Comparison of ENCODE assay signal across 18 cellular contexts in the genomic region with DNA sequence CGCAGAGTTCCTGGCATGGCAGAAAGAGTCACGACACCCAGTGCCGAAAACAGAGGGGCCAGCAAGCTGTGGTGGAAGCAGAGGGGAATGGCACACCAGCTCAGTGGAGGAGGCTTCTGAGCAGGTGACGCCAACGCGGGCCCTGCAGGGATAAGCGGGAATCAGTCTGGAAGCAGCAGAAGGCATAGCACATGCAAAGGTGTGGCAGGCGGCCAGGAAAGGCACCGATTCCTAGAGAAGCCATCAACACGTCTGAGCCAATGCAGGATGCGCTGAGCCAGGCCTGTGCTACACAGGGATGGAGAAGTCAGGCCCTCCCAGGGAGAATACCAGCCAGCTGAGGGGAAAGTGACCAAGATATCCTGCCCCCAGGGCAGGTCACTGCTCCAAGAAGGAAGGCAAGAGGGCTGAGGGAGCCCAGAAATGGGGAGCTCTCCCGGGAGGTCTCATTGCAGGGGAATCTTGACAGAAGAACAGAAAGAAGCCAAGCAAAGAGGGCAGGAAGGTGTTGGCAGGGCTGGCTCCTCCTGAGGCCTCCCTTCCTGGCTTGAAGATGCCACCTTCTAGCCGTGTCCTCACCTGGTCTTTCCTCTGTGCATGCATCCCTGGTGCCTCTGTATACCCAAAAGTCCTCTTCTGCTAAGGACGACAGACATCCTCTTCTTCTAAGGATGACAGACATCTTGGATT. TPM values are rescaled to one million over a fixed set of nuclear protein-coding genes. Genes with fewer than 3 reads are reported as not detected.
A peak's percentile ranks its signal among the peaks of the same experiment; 100 is the strongest.
DNase-seq lines count a peak whose midpoint lies in the region; ATAC-seq and TF ChIP-seq lines count a peak whose summit lies in the region.
"Had no signal": no experiment of that assay in that cellular context is flagged by ENCODE, and none has a peak within 500 bp of the region (broad histone marks: within the 10 kb centered on the region; RNA-seq: fewer than 3 reads in every experiment).

No MANE protein-coding gene starts in this region.

- no peak for TF ChIP-seq POLR2A in heart left ventricle (IDR thresholded peaks at IDR 0.05)

- DNase-seq in cardiac septum (ENCODE audit: low spot score), result peak; percentile 71
- DNase-seq in heart left ventricle, result no peak
- peak; percentile 33 for DNase-seq in endodermal cell
- peak; percentile 63 for DNase-seq in osteocyte (ENCODE audit: extremely low spot score, unreplicated experiment)
- DNase-seq in hepatic stellate cell (ENCODE audit: low spot score), result no peak
- no peak for DNase-seq in stimulated activated CD8-positive, alpha-beta memory T cell treated with anti-CD3 and anti-CD28 coated beads, Interleukin-4, amount 100 ng/mL, for 48 hours
- DNase-seq: COR-L47, DMS79 treated with DMSO at 0.1 percent for 48 hours, GF-D8, NCI-H1436 treated with DMSO at 0.1 percent for 48 hours, NCI-H2107, NCI-H446, NCI-H748 treated with DMSO at 0.1 percent for 48 hours, PC-3 had no signal

- 81 to 84% (median 83%) methylated on average over 14 of the region's 14 CpGs for WGBS in heart left ventricle, 4 donors
- 89 to 94% methylated on average over 9 to 14 of the region's 14 CpGs for WGBS in endodermal cell (ENCODE audit: insufficient coverage in 1 of 2, insufficient read length in 1 of 2), 2 experiments

- ATAC-seq in heart left ventricle, result no peak
- no peak for ATAC-seq in HG03565 (IDR thresholded peaks at IDR 0.05; ENCODE audit: unreplicated experiment)
- ATAC-seq: PC-3 had no signal

- no peak overlapping the region for H3K27ac ChIP-seq in heart left ventricle
- H3K27ac ChIP-seq in endodermal cell (ENCODE audit: low read depth, low read length), result no peak overlapping the region
- H3K27ac ChIP-seq: A549 had no signal

- H3K4me3 Mint-ChIP-seq in endodermal cell (no peak overlapping the region), osteocyte (ENCODE audit: unreplicated experiment) (no peak overlapping the region)
- H3K4me3 Mint-ChIP-seq: CD14-positive monocyte had no signal

- H3K4me1 Mint-ChIP-seq in endodermal cell (no peaks in the 10 kb centered on the region), osteocyte (ENCODE audit: unreplicated experiment) (no peaks in the 10 kb centered on the region)
- H3K4me1 Mint-ChIP-seq: CD14-positive monocyte had no signal

- H3K9me3 Mint-ChIP-seq in endodermal cell (no peaks in the 10 kb centered on the region), osteocyte (ENCODE audit: unreplicated experiment) (no peaks in the 10 kb centered on the region)

- H3K9ac ChIP-seq in endodermal cell (ENCODE audit: extremely low read depth, low read length, poor library complexity, severe bottlenecking), result no peak overlapping the region

- no peaks in the 10 kb centered on the region for H3K36me3 Mint-ChIP-seq in endodermal cell (ENCODE audit: low read depth)
- H3K36me3 Mint-ChIP-seq in osteocyte (ENCODE audit: unreplicated experiment), result no peaks in the 10 kb centered on the region
- H3K36me3 Mint-ChIP-seq: CD14-positive monocyte had no signal

- H3K27me3 ChIP-seq in heart left ventricle (peaks cover 0 to 10% (median 0%) of the 10 kb centered on the region in 9 donors), endodermal cell (ENCODE audit: control insufficient read depth, insufficient read depth, low read length, poor library complexity, severe bottlenecking) (no peaks in the 10 kb centered on the region)

- TF ChIP-seq CTCF in heart left ventricle (IDR thresholded peaks at IDR 0.05) (no peak), endodermal cell (conservative IDR thresholded peaks at IDR 0.05) (no peak), osteocyte (IDR thresholded peaks at IDR 0.05) (no peak)

- H3K27me3 Mint-ChIP-seq in endodermal cell (ENCODE audit: insufficient read depth) (peaks cover 13% of the 10 kb centered on the region), osteocyte (ENCODE audit: unreplicated experiment) (peaks cover 6% of the 10 kb centered on the region)

- H3K36me3 ChIP-seq in heart left ventricle (no peaks in the 10 kb centered on the region), endodermal cell (ENCODE audit: control insufficient read depth, insufficient read depth, low read length) (no peaks in the 10 kb centered on the region)

- no peak overlapping the region for H3K27ac Mint-ChIP-seq in endodermal cell
- no peak overlapping the region for H3K27ac Mint-ChIP-seq in osteocyte (ENCODE audit: unreplicated experiment)
- H3K27ac Mint-ChIP-seq: CD14-positive monocyte had no signal

- no peak overlapping the region for H3K4me3 ChIP-seq in heart left ventricle
- H3K4me3 ChIP-seq in endodermal cell (ENCODE audit: low read length), result no peak overlapping the region
- H3K4me3 ChIP-seq: A549 had no signal

- intact Hi-C loops in cardiac septum (cut with DNase I), result no loop called here
- intact Hi-C loops in heart left ventricle (cut with DNase I), result no loop called here

- no peaks in the 10 kb centered on the region for H3K4me1 ChIP-seq in heart left ventricle
- no peaks in the 10 kb centered on the region for H3K4me1 ChIP-seq in endodermal cell (ENCODE audit: control insufficient read depth, insufficient read depth, low read length)
- H3K4me1 ChIP-seq: A549 had no signal

- H3K9me3 ChIP-seq in heart left ventricle, result no peaks in the 10 kb centered on the region
- no peaks in the 10 kb centered on the region for H3K9me3 ChIP-seq in endodermal cell (ENCODE audit: control insufficient read depth, low read length)
- H3K9me3 ChIP-seq: A549 had no signal

RNA-seq across cellular contexts. Expression of a gene that starts 16.3 kb away (rescaled TPM):
- total RNA-seq in cardiac septum (not detected), heart left ventricle (not detected), endodermal cell (not detected), osteocyte (not detected in 2 replicates)
- not detected for polyA plus RNA-seq in heart left ventricle
- polyA plus RNA-seq in endodermal cell (2013, experiment 1 of 2), result not detected
- not detected for polyA plus RNA-seq in endodermal cell (2013, experiment 2 of 2)
- total RNA-seq: H1, PC-3 had no signal
- polyA plus RNA-seq: A549, CD14-positive monocyte, H1 had no signal

Comparison
In these comparisons a context has a peak if more than half of its experiments do, and no peak if none do; other contexts are left out.
1. DNase-seq: peak in cardiac septum (single experiment), endodermal cell (single experiment) and osteocyte (single experiment); none in heart left ventricle (0 of 5), hepatic stellate cell (single experiment) and stimulated activated CD8-positive, alpha-beta memory T cell treated with anti-CD3 and anti-CD28 coated beads, Interleukin-4, amount 100 ng/mL, for 48 hours (single experiment).